ENCODE assay signal across 9 cellular contexts in the genomic region with DNA sequence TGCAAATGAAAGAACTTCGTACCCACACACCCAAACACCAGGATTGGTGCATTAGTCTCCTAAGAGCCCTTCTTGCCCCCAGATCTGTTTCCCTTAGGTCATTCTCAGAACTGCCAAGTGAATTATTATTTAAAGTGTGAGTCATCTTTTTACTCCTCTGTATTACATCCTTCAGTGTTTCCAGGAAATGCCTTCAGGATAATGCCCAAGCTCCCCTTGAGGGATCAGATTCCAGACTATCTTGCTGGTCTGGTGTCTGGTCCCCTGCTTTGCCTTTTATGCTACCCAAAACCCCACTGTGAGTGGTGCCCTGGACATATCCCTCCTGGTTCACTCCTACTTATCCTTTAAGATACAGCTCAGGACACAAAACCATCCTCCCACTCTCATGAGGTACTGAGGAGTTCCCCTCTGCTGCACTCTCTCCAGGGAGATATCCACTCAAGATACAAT. TPM values are rescaled to one million over a fixed set of nuclear protein-coding genes. Genes with fewer than 3 reads are reported as not detected.
DNase-seq lines count a peak whose midpoint lies in the region; ATAC-seq, FAIRE-seq and TF ChIP-seq lines count a peak whose summit lies in the region.
"Had no signal": no experiment of that assay in that cellular context is flagged by ENCODE, and none has a peak within 500 bp of the region (broad histone marks: within the 10 kb centered on the region; RNA-seq: fewer than 3 reads in every experiment).

No MANE protein-coding gene starts in this region.

- H2AK5ac ChIP-seq in IMR-90 (ENCODE audit: low read depth, low read length): no peak overlapping the region
- H2AK5ac ChIP-seq in H1 (ENCODE audit: low read depth, low read length): no peak overlapping the region

- H3K36me3 ChIP-seq in IMR-90 (ENCODE audit: control insufficient read depth, insufficient read depth, low read length): no peaks in the 10 kb centered on the region
- no peaks in the 10 kb centered on the region for H3K36me3 ChIP-seq in H1 (ENCODE audit: control insufficient read depth in 2 of 4, insufficient read depth in 4 of 4, low read length in 3 of 4)
- H3K36me3 ChIP-seq in WERI-Rb-1: no peaks in the 10 kb centered on the region

- no peak overlapping the region; the same call in 1 of the 2 replicates for H4K5ac ChIP-seq in IMR-90 (ENCODE audit: low read depth, low read length)
- no peak overlapping the region for H4K5ac ChIP-seq in H1 (ENCODE audit: insufficient read length, low read depth, low read length)

- FAIRE-seq in H1 (lab: Jason Lieb, UNC): no peak

- H3K79me2 ChIP-seq in H1 (ENCODE audit: control insufficient read depth in 1 of 2, insufficient read depth in 2 of 2, low read length in 2 of 2): no peaks in the 10 kb centered on the region

- no peak overlapping the region for H4K8ac ChIP-seq in IMR-90 (ENCODE audit: low read depth in 2 of 2, low read length in 2 of 2)
- H4K8ac ChIP-seq in H1 (ENCODE audit: extremely low read depth, insufficient read depth, low read length): no peak overlapping the region

- in situ Hi-C loops in IMR-90 (cut with MboI; ENCODE audit: low sequenced_read_pairs): no loop called here

- no CpG with 5 or more reads among the region's 1 CpG for WGBS in IMR-90 (ENCODE audit: extremely low coverage in 2 of 2, insufficient read length in 1 of 2), 2 experiments
- 91% methylated on average over 1 of the region's 1 CpG; no CpG with 5 or more reads in 1 of the 2 experiments for WGBS in H1 (ENCODE audit: extremely low coverage in 1 of 2, insufficient coverage in 1 of 2, insufficient read length in 1 of 2, insufficient replicate concordance in 2 of 2, low coverage in 1 of 2, low lambda C conversion rate in 2 of 2, missing lambda C conversion rate in 1 of 2), 2 experiments

- ATAC-seq in GM21423 (IDR thresholded peaks at IDR 0.05; ENCODE audit: unreplicated experiment): peak; percentile 54
- peak; percentile 97 for ATAC-seq in IMR-90 (ENCODE audit: low read depth)

- H3K9me1 ChIP-seq in IMR-90 (ENCODE audit: insufficient read depth, low read length): no peaks in the 10 kb centered on the region; the same call in 1 of the 2 replicates

- peak overlapping the region; percentile 17; the same call in 1 of the 2 replicates for H3K23ac ChIP-seq in IMR-90 (ENCODE audit: low read depth, low read length)
- no peak overlapping the region for H3K23ac ChIP-seq in H1 (ENCODE audit: insufficient read length)

- H3K4me3 ChIP-seq in IMR-90 (ENCODE audit: insufficient read depth, low read depth, low read length): no peak overlapping the region
- no peak overlapping the region for H3K4me3 ChIP-seq in H1 (ENCODE audit: extremely low read depth in 1 of 4, insufficient read depth in 2 of 4, low read depth in 3 of 4, low read length in 4 of 4)
- H3K4me3 ChIP-seq in WERI-Rb-1 (ENCODE audit: low read depth, low read length): no peak overlapping the region

- no TSS peak for BruUV-seq in IMR-90 (replicated peaks; lab: Mats Ljungman, UMichigan)

- H2AK9ac ChIP-seq in IMR-90 (replicated peaks; ENCODE audit: low read depth, low read length, poor library complexity): no peak overlapping the region

- TF ChIP-seq POLR2A in IMR-90 (IDR thresholded peaks at IDR 0.05; ENCODE audit: low read depth, low read length): no peak
- no peak for TF ChIP-seq POLR2A in H1 (IDR thresholded peaks at IDR 0.05; ENCODE audit: control extremely low read depth in 1 of 2, low read depth in 2 of 2, low read length in 2 of 2)

- peaks cover 2% of the 10 kb centered on the region for H3K4me1 ChIP-seq in IMR-90 (ENCODE audit: control insufficient read depth, insufficient read depth, low read length)
- no peaks in the 10 kb centered on the region for H3K4me1 ChIP-seq in H1 (replicated peaks in 1 of 4; ENCODE audit: control insufficient read depth in 3 of 4, insufficient read depth in 4 of 4, low read length in 3 of 4)

- H4K20me1 ChIP-seq in IMR-90 (ENCODE audit: insufficient read depth, low read length): no peaks in the 10 kb centered on the region
- no peaks in the 10 kb centered on the region for H4K20me1 ChIP-seq in H1 (replicated peaks in 1 of 2; ENCODE audit: control insufficient read depth in 1 of 2, insufficient read depth in 2 of 2, low read length in 2 of 2)

- H4K91ac ChIP-seq in IMR-90 (ENCODE audit: insufficient read depth, low read depth, low read length) (no peak overlapping the region), H1 (replicated peaks; ENCODE audit: insufficient read length, low read length) (no peak overlapping the region)

- H2BK15ac ChIP-seq in IMR-90 (ENCODE audit: low read depth, low read length): 0 out of 3 replicates have a peak overlapping the region, but pooled peaks have one; percentile 57
- no peak overlapping the region for H2BK15ac ChIP-seq in H1 (ENCODE audit: low read length)

- no peak overlapping the region for H3K56ac ChIP-seq in IMR-90 (ENCODE audit: extremely low read depth, insufficient read depth, low read length)
- no peak overlapping the region for H3K56ac ChIP-seq in H1 (replicated peaks; ENCODE audit: insufficient read length, low read depth, low read length)

- H3K27ac ChIP-seq in IMR-90 (ENCODE audit: insufficient read depth, low read length) (no peak overlapping the region), H1 (ENCODE audit: low read depth, low read length) (no peak overlapping the region), WERI-Rb-1 (no peak overlapping the region)

- TF ChIP-seq CTCF in IMR-90 (conservative IDR thresholded peaks at IDR 0.05; ENCODE audit: low read depth, low read length) (no peak), H1 (IDR thresholded peaks at IDR 0.05; ENCODE audit: control extremely low read depth in 1 of 3, insufficient read depth in 1 of 3, low read depth in 1 of 3, low read length in 3 of 3) (no peak), WERI-Rb-1 (IDR thresholded peaks at IDR 0.05; ENCODE audit: low read depth, low read length) (no peak)

- no peak overlapping the region for H2BK12ac ChIP-seq in H1 (ENCODE audit: low read depth, low read length)

- peaks cover 3% of the 10 kb centered on the region; the same call in 1 of the 2 replicates for H3K9me3 ChIP-seq in IMR-90 (ENCODE audit: control insufficient read depth, insufficient read depth, low read length)
- 0 out of 4 replicates have a peak, but pooled peaks cover 0 to 4% of the 10 kb centered on the region in 2 experiments for H3K9me3 ChIP-seq in H1 (ENCODE audit: insufficient read depth in 2 of 2, low read depth in 1 of 2, low read length in 1 of 2)
- H3K9me3 ChIP-seq in WERI-Rb-1 (ENCODE audit: severe bottlenecking): no peaks in the 10 kb centered on the region

- no peak overlapping the region for H3K4me2 ChIP-seq in IMR-90 (ENCODE audit: low read depth, low read length)
- no peak overlapping the region for H3K4me2 ChIP-seq in H1 (ENCODE audit: insufficient read depth in 1 of 2, low read depth in 2 of 2, low read length in 2 of 2)

- H3K18ac ChIP-seq in IMR-90 (ENCODE audit: low read depth, low read length) (no peak overlapping the region), H1 (ENCODE audit: extremely low read depth, low read length) (no peak overlapping the region)

- H2BK20ac ChIP-seq in IMR-90 (ENCODE audit: low read depth, low read length) (no peak overlapping the region), H1 (ENCODE audit: low read length) (no peak overlapping the region)

- intact Hi-C loops in IMR-90 (cut with micrococcal nuclease): no loop called here

- H3K79me1 ChIP-seq in IMR-90 (ENCODE audit: low read depth in 1 of 2, low read length in 2 of 2): no peaks in the 10 kb centered on the region
- no peaks in the 10 kb centered on the region for H3K79me1 ChIP-seq in H1 (ENCODE audit: low read depth, low read length)

- H2AFZ ChIP-seq in IMR-90 (replicated peaks; ENCODE audit: low read length, poor library complexity) (peak overlapping the region; percentile 48), H1 (ENCODE audit: low read length) (peak overlapping the region; percentile 30; the same call in 1 of the 2 replicates)

- H3K9ac ChIP-seq in IMR-90 (ENCODE audit: low read depth, low read length) (no peak overlapping the region), H1 (replicated peaks in 1 of 4; ENCODE audit: extremely low read depth in 1 of 4, low read depth in 3 of 4, low read length in 3 of 4) (no peak overlapping the region)

- CTCF ChIA-PET in IMR-90 (lab: Yijun Ruan, JAX): interaction anchor here (1.0 kb wide), 1 partner anchor 11 kb away, joined by 3 read pairs; no protein-coding TSS in a partner anchor
- CTCF ChIA-PET in H1 (lab: Charles Lee; ENCODE audit: partially characterized antibody): interaction anchor here (1.2 to 2.0 kb wide), 5 partner anchors 23 to 149 kb away, joined by 3 to 7 read pairs (median 4); no protein-coding TSS in a partner anchor

- no peaks in the 10 kb centered on the region for H3K23me2 ChIP-seq in H1 (ENCODE audit: low read depth, low read length)

- TF ChIP-seq RAD21 in IMR-90 (IDR thresholded peaks at IDR 0.05; ENCODE audit: low read length) (no peak), H1 (IDR thresholded peaks at IDR 0.05 in 1 of 2, conservative IDR thresholded peaks at IDR 0.05 in 1 of 2; ENCODE audit: low read depth in 2 of 2, low read length in 2 of 2) (no peak)

- H3K14ac ChIP-seq in IMR-90 (replicated peaks; ENCODE audit: low read depth, low read length) (peak overlapping the region; percentile 72), H1 (ENCODE audit: insufficient read length) (no peak overlapping the region)

- H3K4ac ChIP-seq in IMR-90 (ENCODE audit: low read depth, low read length) (no peak overlapping the region), H1 (replicated peaks; ENCODE audit: insufficient read length, low read depth, low read length) (no peak overlapping the region)

- no peak for TF ChIP-seq EP300 in H1 (IDR thresholded peaks at IDR 0.05; ENCODE audit: borderline replicate concordance in 1 of 2, low read depth in 2 of 2, low read length in 2 of 2)

- dilution Hi-C loops in IMR-90 (cut with HindIII; ENCODE audit: low sequenced_read_pairs, unreplicated experiment): no loop called here

- H3K27me3 ChIP-seq in IMR-90 (ENCODE audit: control insufficient read depth, insufficient read depth, low read length) (no peaks in the 10 kb centered on the region; the same call in 1 of the 2 replicates), H1 (replicated peaks in 1 of 4; ENCODE audit: control insufficient read depth in 3 of 4, extremely low read depth in 1 of 4, insufficient read depth in 3 of 4, low read length in 3 of 4) (no peaks in the 10 kb centered on the region), WERI-Rb-1 (ENCODE audit: insufficient read depth, low read depth, severe bottlenecking) (no peaks in the 10 kb centered on the region)

- DNase-seq in IMR-90 (peak; percentile 83), H1 (ENCODE audit: low read depth in 1 of 2, low spot score in 2 of 2) (no peak), renal cortical epithelial cell (ENCODE audit: low read depth) (peak; percentile 96), WERI-Rb-1 (no peak), AML-193 (lab: John Stamatoyannopoulos, UW) (no peak)
- no peak for DNase-seq in stimulated activated CD4-positive, alpha-beta T cell treated with anti-CD3 and anti-CD28 coated beads, Interleukin-2, amount 100 ng/mL, for 24 hours
- DNase-seq: NCI-H2107; stimulated activated naive B cell treated with anti-CD40 and anti-IgM and Interleukin-4, amounts not matched to agents 10 μg/mL and 1 μg/mL and 100 μg/mL, for 72 hours had no signal

- H2BK120ac ChIP-seq in IMR-90 (ENCODE audit: low read depth, low read length): peak overlapping the region; percentile 51; the same call in 1 of the 2 replicates
- H2BK120ac ChIP-seq in H1 (replicated peaks; ENCODE audit: low read depth, low read length): no peak overlapping the region

- H2BK5ac ChIP-seq in IMR-90 (ENCODE audit: low read depth, low read length, poor library complexity, severe bottlenecking): no peak overlapping the region
- H2BK5ac ChIP-seq in H1 (ENCODE audit: low read depth, low read length): no peak overlapping the region

- POLR2A ChIA-PET in IMR-90 (lab: Charles Lee; ENCODE audit: unreplicated experiment) (interaction anchor here (0.6 kb wide), 1 partner anchor 44 kb away, joined by 3 read pairs; no protein-coding TSS in a partner anchor), H1 (lab: Charles Lee; ENCODE audit: partially characterized antibody) (interaction anchor here (0.7 kb wide), 1 partner anchor 9 kb away, joined by 3 read pairs; no protein-coding TSS in a partner anchor)

RNA-seq across cellular contexts. Expression of gene SSX2IP, which starts 57.3 kb away (rescaled TPM):
- total RNA-seq in IMR-90 (2012; rRNA removed) (13.4 and 22.8 TPM in 2 replicates), renal cortical epithelial cell (16.1 and 36.8 TPM in 2 replicates)
- polyA plus RNA-seq in IMR-90 (2012; rRNA removed) (4.6 and 7.7 TPM in 2 replicates), H1 (2011; rRNA removed) (2.2 and 4.0 TPM in 2 replicates)
- 0.77 and 1.4 TPM in 2 replicates for polyA plus RNA-seq in IMR-90 (2012; cell fraction: cytosol; rRNA removed)
- polyA plus RNA-seq in IMR-90 (2012; cell fraction: nucleus; rRNA removed; ENCODE audit: low replicate concordance): 0.90 and 7.3 TPM in 2 replicates
- 29.2 and 31.3 TPM in 2 replicates for total RNA-seq in H1 (2021; fragmentation: NEBNext Ultra II Directional; extraction: Animal tissue kit (Norgen Biotek cat#: 25700))
- polyA plus RNA-seq in H1 (2011; cell fraction: cytosol; rRNA removed): 5.1 TPM
- polyA plus RNA-seq in H1 (2011; cell fraction: nucleus; rRNA removed): 3.8 TPM
- polyA plus RNA-seq in H1 (2012, experiment 1 of 2): 7.6 to 18.2 TPM (median 9.3 TPM) in 4 replicates
- polyA plus RNA-seq in H1 (2012, experiment 2 of 2): 0.87 TPM
- 13.3 TPM for polyA plus RNA-seq in H1 (2013, experiment 1 of 2)
- 13.1 TPM for polyA plus RNA-seq in H1 (2013, experiment 2 of 2)
- polyA minus RNA-seq in H1 (2011; rRNA and poly(A)+ RNA removed): 8.6 and 11.7 TPM in 2 replicates
- polyA minus RNA-seq in H1 (2011; cell fraction: cytosol; rRNA and poly(A)+ RNA removed): 5.3 TPM
- polyA minus RNA-seq in H1 (2011; cell fraction: nucleus; rRNA and poly(A)+ RNA removed): 37.7 TPM

RNA-seq across cellular contexts. Expression of gene CTBS, which starts 58.8 kb away (rescaled TPM):
- total RNA-seq in IMR-90 (2012; rRNA removed) (5.9 and 8.1 TPM in 2 replicates), renal cortical epithelial cell (7.3 and 22.1 TPM in 2 replicates)
- polyA plus RNA-seq in IMR-90 (2012; rRNA removed) (9.8 and 12.4 TPM in 2 replicates), H1 (2011; rRNA removed) (2.1 and 3.3 TPM in 2 replicates)
- 2.6 and 3.8 TPM in 2 replicates for polyA plus RNA-seq in IMR-90 (2012; cell fraction: cytosol; rRNA removed)
- 1.3 and 6.1 TPM in 2 replicates for polyA plus RNA-seq in IMR-90 (2012; cell fraction: nucleus; rRNA removed; ENCODE audit: low replicate concordance)
- total RNA-seq in H1 (2021; fragmentation: NEBNext Ultra II Directional; extraction: Animal tissue kit (Norgen Biotek cat#: 25700)): 4.1 and 4.5 TPM in 2 replicates
- polyA plus RNA-seq in H1 (2011; cell fraction: cytosol; rRNA removed): 3.6 TPM
- 1.8 TPM for polyA plus RNA-seq in H1 (2011; cell fraction: nucleus; rRNA removed)
- 2.1 to 2.8 TPM (median 2.4 TPM) in 4 replicates for polyA plus RNA-seq in H1 (2012, experiment 1 of 2)
- 0.89 TPM for polyA plus RNA-seq in H1 (2012, experiment 2 of 2)
- polyA plus RNA-seq in H1 (2013, experiment 1 of 2): 5.4 TPM
- polyA plus RNA-seq in H1 (2013, experiment 2 of 2): 5.5 TPM
- 1.7 and 3.8 TPM in 2 replicates for polyA minus RNA-seq in H1 (2011; rRNA and poly(A)+ RNA removed)
- polyA minus RNA-seq in H1 (2011; cell fraction: cytosol; rRNA and poly(A)+ RNA removed): 1.1 TPM
- 7.7 TPM for polyA minus RNA-seq in H1 (2011; cell fraction: nucleus; rRNA and poly(A)+ RNA removed)

Comparison
In these comparisons a context has a peak if more than half of its experiments do, and no peak if none do; other contexts are left out.
1. DNase-seq: peak in IMR-90 (single experiment) and renal cortical epithelial cell (single experiment); none in H1 (0 of 2), WERI-Rb-1 (single experiment), AML-193 (0 of 2) and stimulated activated CD4-positive, alpha-beta T cell treated with anti-CD3 and anti-CD28 coated beads, Interleukin-2, amount 100 ng/mL, for 24 hours (0 of 2).